8 cellular contexts compared by ENCODE assay signal in genomic region chr9:137028281-137029057, GRCh38. TPM values are rescaled to one million over a fixed set of nuclear protein-coding genes. Genes with fewer than 3 reads are reported as not detected.
A peak's percentile ranks its signal among the peaks of the same experiment; 100 is the strongest.
DNase-seq lines count a peak whose midpoint lies in the region; TF ChIP-seq lines count a peak whose summit lies in the region.

No MANE protein-coding gene starts in this region.

- peak overlapping the region; percentile 24 for H3K9ac ChIP-seq in mesendoderm (ENCODE audit: low read length)

- no peaks in the 10 kb centered on the region for H3K9me3 Mint-ChIP-seq in activated CD4-positive, alpha-beta memory T cell treated with anti-CD3 and anti-CD28 coated beads for 36 hours

- H3K4me1 Mint-ChIP-seq in activated CD4-positive, alpha-beta memory T cell treated with anti-CD3 and anti-CD28 coated beads for 36 hours (ENCODE audit: low read depth), result peaks cover 41% of the 10 kb centered on the region

- H4K8ac ChIP-seq in mesendoderm (ENCODE audit: low read depth, low read length), result no peak overlapping the region

- WGBS in mesendoderm (ENCODE audit: extremely low coverage, insufficient coverage, low lambda C conversion rate), result no CpG with 5 or more reads among the region's 95 CpGs

- peak overlapping the region; percentile 38 for H3K4me2 ChIP-seq in mesendoderm (ENCODE audit: low read length)

- H3K4me3 ChIP-seq in effector memory CD4-positive, alpha-beta T cell (ENCODE audit: insufficient read depth, low read depth, low read length, poor library complexity, severe bottlenecking), result peak overlapping the region; percentile 67
- no peak overlapping the region for H3K4me3 ChIP-seq in mesendoderm (ENCODE audit: low read length)

- H3K79me2 ChIP-seq in mesendoderm (ENCODE audit: control insufficient read depth, insufficient read depth, low read length), result no peaks in the 10 kb centered on the region

- no peaks in the 10 kb centered on the region for H3K27me3 ChIP-seq in effector memory CD4-positive, alpha-beta T cell (replicated peaks; ENCODE audit: control insufficient read depth, insufficient read depth, low read length, poor library complexity, severe bottlenecking)
- no peaks in the 10 kb centered on the region for H3K27me3 ChIP-seq in mesendoderm (ENCODE audit: insufficient read depth, low read length, poor library complexity)

- H3K9me3 ChIP-seq in effector memory CD4-positive, alpha-beta T cell (ENCODE audit: control insufficient read depth, low read length), result no peaks in the 10 kb centered on the region

- peaks cover 64% of the 10 kb centered on the region for H3K4me1 ChIP-seq in effector memory CD4-positive, alpha-beta T cell (ENCODE audit: control insufficient read depth, insufficient read depth, low read length, poor library complexity, severe bottlenecking)
- no peaks in the 10 kb centered on the region for H3K4me1 ChIP-seq in mesendoderm (ENCODE audit: control insufficient read depth, low read depth, low read length)

- H3K27ac Mint-ChIP-seq in activated CD4-positive, alpha-beta memory T cell treated with anti-CD3 and anti-CD28 coated beads for 36 hours, result no peak overlapping the region

- H3K36me3 Mint-ChIP-seq in activated CD4-positive, alpha-beta memory T cell treated with anti-CD3 and anti-CD28 coated beads for 36 hours, result no peaks in the 10 kb centered on the region

- H3K27me3 Mint-ChIP-seq in activated CD4-positive, alpha-beta memory T cell treated with anti-CD3 and anti-CD28 coated beads for 36 hours, result no peaks in the 10 kb centered on the region

- H3K18ac ChIP-seq in mesendoderm (ENCODE audit: low read length), result no peak overlapping the region

- POLR2A ChIA-PET in HEK293T (lab: Yijun Ruan, JAX), result interaction anchor here (1.1 to 1.4 kb wide), 2 partner anchors 101 to 238 kb away, joined by 3 to 5 read pairs; partner anchors contain the start of gene TMEM141
- POLR2A ChIA-PET in activated CD4-positive, alpha-beta memory T cell treated with anti-CD3 and anti-CD28 coated beads for 36 hours (lab: Charles Lee), result interaction anchor here (0.8 kb wide), 1 partner anchor 42 kb away, joined by 3 read pairs; the partner anchor contains the start of gene SAPCD2

- H3K36me3 ChIP-seq in effector memory CD4-positive, alpha-beta T cell (ENCODE audit: control insufficient read depth, insufficient read depth, low read length), result no peaks in the 10 kb centered on the region
- no peaks in the 10 kb centered on the region for H3K36me3 ChIP-seq in mesendoderm (ENCODE audit: control insufficient read depth, insufficient read depth, low read length)

- no peak overlapping the region for H2BK15ac ChIP-seq in mesendoderm (replicated peaks; ENCODE audit: low read depth)

- CTCF ChIA-PET in HEK293T (lab: Yijun Ruan, JAX), result interaction anchor here (0.9 to 2.7 kb wide), 22 partner anchors 8 to 241 kb away, joined by 3 to 23 read pairs (median 5); partner anchors contain the start of genes AJM1, PAXX and SAPCD2
- CTCF ChIA-PET in activated CD4-positive, alpha-beta memory T cell treated with anti-CD3 and anti-CD28 coated beads for 36 hours (lab: Charles Lee), result interaction anchor here (0.7 to 6.8 kb wide), 47 partner anchors 8 to 300 kb away, joined by 3 to 73 read pairs (median 8); partner anchors contain the start of genes AJM1, CLIC3, ENTPD2 and MAN1B1

- no peak overlapping the region for H2BK5ac ChIP-seq in mesendoderm (ENCODE audit: low read length)

- DNase-seq in DMS53 treated with DMSO at 0.1 percent for 48 hours (lab: John Stamatoyannopoulos, UW; ENCODE audit: unreplicated experiment) (peak; percentile 76), HEK293T (ENCODE audit: extremely low spot score) (peak; percentile 85), NCI-H345 (lab: John Stamatoyannopoulos, UW) (peak; percentile 75), mesendoderm (peak; percentile 34), HPDE6-E6E7 (ENCODE audit: extremely low spot score) (no peak)
- peak; percentile 78 for DNase-seq in activated CD4-positive, alpha-beta memory T cell treated with anti-CD3 and anti-CD28 coated beads for 36 hours
- peak; percentile 52 to 63 (median 55) for DNase-seq in effector memory CD4-positive, alpha-beta T cell
- DNase-seq in stimulated activated CD8-positive, alpha-beta memory T cell treated with anti-CD3 and anti-CD28 coated beads, Interleukin-15, amount 100 ng/mL, for 24 hours (ENCODE audit: low read depth), result peak; percentile 44

- H2AK5ac ChIP-seq in mesendoderm (ENCODE audit: low read length), result no peak overlapping the region

- peak overlapping the region; percentile 61 for H3K27ac ChIP-seq in effector memory CD4-positive, alpha-beta T cell (ENCODE audit: insufficient read depth, low read length, poor library complexity, severe bottlenecking)
- no peak overlapping the region for H3K27ac ChIP-seq in mesendoderm (ENCODE audit: low read depth, low read length)

- H3K79me1 ChIP-seq in mesendoderm (ENCODE audit: low read length), result no peaks in the 10 kb centered on the region

- H2BK120ac ChIP-seq in mesendoderm (ENCODE audit: low read depth, low read length), result no peak overlapping the region

- H3K4me3 Mint-ChIP-seq in activated CD4-positive, alpha-beta memory T cell treated with anti-CD3 and anti-CD28 coated beads for 36 hours, result peak overlapping the region; percentile 55

- no peak overlapping the region for H3K4ac ChIP-seq in mesendoderm (ENCODE audit: low read depth, low read length)

- H4K5ac ChIP-seq in mesendoderm (ENCODE audit: low read length), result no peak overlapping the region

- no peak overlapping the region for H3K23ac ChIP-seq in mesendoderm (ENCODE audit: low read length)

- no peak overlapping the region for H3K56ac ChIP-seq in mesendoderm (ENCODE audit: low read length)

- intact Hi-C loops in activated CD4-positive, alpha-beta memory T cell treated with anti-CD3 and anti-CD28 coated beads for 36 hours (cut with micrococcal nuclease), result loop anchor here (5.0 kb wide), 2 partner anchors 39 to 126 kb away; no protein-coding TSS in a partner anchor

TF ChIP-seq in HEK293T, 16 proteins besides CTCF, POLR2A, EP300 and RAD21:
- TF ChIP-seq FOXK2 (IDR thresholded peaks at IDR 0.05) (no peak), SUZ12 (IDR thresholded peaks at IDR 0.05) (no peak), CTBP1 (IDR thresholded peaks at IDR 0.05; ENCODE audit: borderline replicate concordance) (no peak), TARDBP (IDR thresholded peaks at IDR 0.05) (no peak), L3MBTL2 (conservative IDR thresholded peaks at IDR 0.05) (no peak; the same call in 1 of the 2 replicates), ZNF384 (IDR thresholded peaks at IDR 0.05) (no peak), PKNOX1 (IDR thresholded peaks at IDR 0.05) (no peak), HDGF (IDR thresholded peaks at IDR 0.05; ENCODE audit: borderline replicate concordance) (no peak), NFRKB (IDR thresholded peaks at IDR 0.05) (no peak), FOXA1 (IDR thresholded peaks at IDR 0.05) (no peak), SP1 (IDR thresholded peaks at IDR 0.05) (no peak), LEF1 (IDR thresholded peaks at IDR 0.05; ENCODE audit: borderline replicate concordance) (no peak), ARNT (IDR thresholded peaks at IDR 0.05) (no peak), ELF4 (IDR thresholded peaks at IDR 0.05) (no peak), BHLHE40 (IDR thresholded peaks at IDR 0.05; ENCODE audit: borderline replicate concordance) (no peak), FOXM1 (IDR thresholded peaks at IDR 0.05; ENCODE audit: borderline replicate concordance) (no peak)

RNA-seq across cellular contexts. Expression of gene ABCA2, which starts 0.4 kb away (rescaled TPM):
- total RNA-seq in activated CD4-positive, alpha-beta memory T cell treated with anti-CD3 and anti-CD28 coated beads for 36 hours, result 10 to 100 TPM; 22.1 to 22.9 TPM
- 1.8 TPM for polyA plus RNA-seq in mesendoderm (2013, experiment 1 of 2)
- 2.0 TPM for polyA plus RNA-seq in mesendoderm (2013, experiment 2 of 2)

RNA-seq across cellular contexts. Expression of gene FUT7, which starts 3.4 kb away (rescaled TPM):
- total RNA-seq in activated CD4-positive, alpha-beta memory T cell treated with anti-CD3 and anti-CD28 coated beads for 36 hours, result 1 to 10 TPM in 1 of 2 experiments, under 1 TPM in 1; 0.85 to 1.3 TPM
- not detected for polyA plus RNA-seq in mesendoderm (2013, experiment 1 of 2)
- polyA plus RNA-seq in mesendoderm (2013, experiment 2 of 2), result not detected

RNA-seq across cellular contexts. Expression of gene NPDC1, which starts 17.5 kb away (rescaled TPM):
- total RNA-seq in activated CD4-positive, alpha-beta memory T cell treated with anti-CD3 and anti-CD28 coated beads for 36 hours, result 10 to 100 TPM; 36.0 to 42.6 TPM
- 9.7 TPM for polyA plus RNA-seq in mesendoderm (2013, experiment 1 of 2)
- 10.2 TPM for polyA plus RNA-seq in mesendoderm (2013, experiment 2 of 2)

RNA-seq across cellular contexts. Expression of gene ENTPD2, which starts 25.4 kb away (rescaled TPM):
- total RNA-seq in activated CD4-positive, alpha-beta memory T cell treated with anti-CD3 and anti-CD28 coated beads for 36 hours, result not detected
- polyA plus RNA-seq in mesendoderm (2013, experiment 1 of 2), result 0.58 TPM
- polyA plus RNA-seq in mesendoderm (2013, experiment 2 of 2), result 0.57 TPM

RNA-seq across cellular contexts. Expression of gene CLIC3, which starts 32.1 kb away (rescaled TPM):
- total RNA-seq in activated CD4-positive, alpha-beta memory T cell treated with anti-CD3 and anti-CD28 coated beads for 36 hours, result under 1 TPM; 0.43 to 0.61 TPM
- polyA plus RNA-seq in mesendoderm (2013, experiment 1 of 2), result 0.15 TPM
- 0.17 TPM for polyA plus RNA-seq in mesendoderm (2013, experiment 2 of 2)
